1 cellular context compared by ENCODE assay signal in the genomic region with DNA sequence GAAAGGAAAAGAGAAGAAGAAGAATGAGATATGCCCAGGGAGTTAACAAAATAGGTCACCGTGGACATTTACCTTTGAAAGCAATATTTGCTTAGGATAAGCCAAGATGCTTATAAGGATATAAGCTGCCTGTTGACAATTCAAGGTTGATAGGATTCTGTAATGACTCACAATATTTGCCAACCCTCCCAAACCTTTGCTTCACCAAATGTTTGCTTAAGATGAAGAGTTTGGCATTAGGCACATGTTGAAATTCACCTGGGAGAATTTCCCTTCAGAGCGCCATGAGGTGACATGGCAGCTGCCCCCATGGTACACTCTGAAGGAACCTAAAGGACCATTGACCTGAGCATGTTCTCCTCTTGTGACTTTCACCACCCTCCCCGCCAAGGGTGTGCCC.
A peak's percentile ranks its signal among the peaks of the same experiment; 100 is the strongest.
TF ChIP-seq lines count a peak whose summit lies in the region.

No MANE protein-coding gene starts in this region.

TF ChIP-seq in HepG2, 621 proteins besides CTCF, POLR2A, EP300 and RAD21 (continues in another document):
- TF ChIP-seq ZNF34 (CRISPR knock-in tag; IDR thresholded peaks at IDR 0.05; ENCODE audit: borderline replicate concordance) (no peak), CEBPB (IDR thresholded peaks at IDR 0.05; ENCODE audit: borderline replicate concordance, low read depth, low read length) (peak; percentile 7; the same call in 1 of the 2 replicates), SMC3 (IDR thresholded peaks at IDR 0.05; ENCODE audit: low read length) (no peak), FOXA3 (CRISPR knock-in tag; IDR thresholded peaks at IDR 0.05) (peak; percentile 48; the same call in 1 of the 2 replicates), ZNF251 (CRISPR knock-in tag; IDR thresholded peaks at IDR 0.05) (no peak), ZSCAN25 (CRISPR knock-in tag; IDR thresholded peaks at IDR 0.05) (no peak), ZBTB7A (CRISPR knock-in tag; IDR thresholded peaks at IDR 0.05) (no peak), GATAD1 (CRISPR knock-in tag; IDR thresholded peaks at IDR 0.05) (no peak), KDM4B (CRISPR knock-in tag; IDR thresholded peaks at IDR 0.05) (no peak), ZNF615 (CRISPR knock-in tag; IDR thresholded peaks at IDR 0.05; ENCODE audit: borderline replicate concordance) (no peak), ZNF337 (CRISPR knock-in tag; IDR thresholded peaks at IDR 0.05; ENCODE audit: borderline replicate concordance, low read depth) (no peak), FOXA1 (IDR thresholded peaks at IDR 0.05) (0 out of 2 replicates have a peak, but pooled peaks have one; percentile 24), FOXA1 (CRISPR knock-in tag; IDR thresholded peaks at IDR 0.05) (peak; percentile 39; the same call in 1 of the 2 replicates), SP1 (IDR thresholded peaks at IDR 0.05) (no peak), SP1 (CRISPR knock-in tag; IDR thresholded peaks at IDR 0.05) (no peak), ZSCAN9 (CRISPR knock-in tag; IDR thresholded peaks at IDR 0.05; ENCODE audit: borderline replicate concordance) (no peak), ZNF160 (CRISPR knock-in tag; IDR thresholded peaks at IDR 0.05) (no peak), RNF2 (conservative IDR thresholded peaks at IDR 0.05; ENCODE audit: low read depth) (no peak), MTA3 (CRISPR knock-in tag; IDR thresholded peaks at IDR 0.05) (no peak), THAP9 (CRISPR knock-in tag; IDR thresholded peaks at IDR 0.05; ENCODE audit: borderline replicate concordance) (no peak), SNAPC2 (CRISPR knock-in tag; IDR thresholded peaks at IDR 0.05) (no peak), HOXA9 (CRISPR knock-in tag; IDR thresholded peaks at IDR 0.05; ENCODE audit: borderline replicate concordance) (no peak), KDM5B (CRISPR knock-in tag; IDR thresholded peaks at IDR 0.05; ENCODE audit: borderline replicate concordance) (no peak), SMARCC2 (IDR thresholded peaks at IDR 0.05) (no peak), FOSL1 (CRISPR knock-in tag; IDR thresholded peaks at IDR 0.05; ENCODE audit: borderline replicate concordance) (no peak), ZSCAN20 (CRISPR knock-in tag; IDR thresholded peaks at IDR 0.05; ENCODE audit: borderline replicate concordance) (no peak), ZIK1 (CRISPR knock-in tag; IDR thresholded peaks at IDR 0.05; ENCODE audit: borderline replicate concordance, low read depth) (no peak), ZNF589 (CRISPR knock-in tag; conservative IDR thresholded peaks at IDR 0.05) (no peak), GTF3A (CRISPR knock-in tag; conservative IDR thresholded peaks at IDR 0.05) (no peak), XBP1 (CRISPR knock-in tag; IDR thresholded peaks at IDR 0.05) (no peak), POGZ (CRISPR knock-in tag; IDR thresholded peaks at IDR 0.05) (no peak), ATAD3A (CRISPR knock-in tag; IDR thresholded peaks at IDR 0.05) (no peak), ZNF414 (CRISPR knock-in tag; IDR thresholded peaks at IDR 0.05) (no peak), ZNF44 (CRISPR knock-in tag; IDR thresholded peaks at IDR 0.05) (no peak), PHF21A (CRISPR knock-in tag; IDR thresholded peaks at IDR 0.05) (no peak), NR2C2 (CRISPR knock-in tag; IDR thresholded peaks at IDR 0.05; ENCODE audit: borderline replicate concordance) (no peak), FOSL2 (CRISPR knock-in tag; IDR thresholded peaks at IDR 0.05) (peak; percentile 69; the same call in 1 of the 2 replicates), ISL2 (CRISPR knock-in tag; IDR thresholded peaks at IDR 0.05) (no peak), ZNF501 (CRISPR knock-in tag; IDR thresholded peaks at IDR 0.05) (no peak), LRRFIP1 (CRISPR knock-in tag; conservative IDR thresholded peaks at IDR 0.05) (no peak), IRF2 (CRISPR knock-in tag; IDR thresholded peaks at IDR 0.05) (no peak), FOXO1 (CRISPR knock-in tag; IDR thresholded peaks at IDR 0.05) (no peak), ZNF674 (CRISPR knock-in tag; IDR thresholded peaks at IDR 0.05; ENCODE audit: low read depth) (no peak), WIZ (CRISPR knock-in tag; IDR thresholded peaks at IDR 0.05) (no peak)
- TF ChIP-seq, protein P1, sequence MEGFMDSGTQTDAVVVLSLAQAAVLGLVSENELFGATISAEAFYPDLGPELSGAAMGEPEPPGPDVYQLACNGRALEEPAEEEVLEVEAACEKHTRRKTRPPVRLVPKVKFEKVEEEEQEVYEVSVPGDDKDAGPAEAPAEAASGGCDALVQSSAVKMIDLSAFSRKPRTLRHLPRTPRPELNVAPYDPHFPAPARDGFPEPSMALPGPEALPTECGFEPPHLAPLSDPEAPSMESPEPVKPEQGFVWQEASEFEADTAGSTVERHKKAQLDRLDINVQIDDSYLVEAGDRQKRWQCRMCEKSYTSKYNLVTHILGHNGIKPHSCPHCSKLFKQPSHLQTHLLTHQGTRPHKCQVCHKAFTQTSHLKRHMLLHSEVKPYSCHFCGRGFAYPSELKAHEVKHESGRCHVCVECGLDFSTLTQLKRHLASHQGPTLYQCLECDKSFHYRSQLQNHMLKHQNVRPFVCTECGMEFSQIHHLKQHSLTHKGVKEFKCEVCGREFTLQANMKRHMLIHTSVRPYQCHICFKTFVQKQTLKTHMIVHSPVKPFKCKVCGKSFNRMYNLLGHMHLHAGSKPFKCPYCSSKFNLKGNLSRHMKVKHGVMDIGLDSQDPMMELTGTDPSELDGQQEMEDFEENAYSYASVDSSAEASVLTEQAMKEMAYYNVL (CRISPR knock-in tag; IDR thresholded peaks at IDR 0.05; ENCODE audit: borderline replicate concordance): no peak
- TF ChIP-seq, protein P2, sequence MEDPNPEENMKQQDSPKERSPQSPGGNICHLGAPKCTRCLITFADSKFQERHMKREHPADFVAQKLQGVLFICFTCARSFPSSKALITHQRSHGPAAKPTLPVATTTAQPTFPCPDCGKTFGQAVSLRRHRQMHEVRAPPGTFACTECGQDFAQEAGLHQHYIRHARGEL (CRISPR knock-in tag; IDR thresholded peaks at IDR 0.05): no peak
- TF ChIP-seq, protein P3, sequence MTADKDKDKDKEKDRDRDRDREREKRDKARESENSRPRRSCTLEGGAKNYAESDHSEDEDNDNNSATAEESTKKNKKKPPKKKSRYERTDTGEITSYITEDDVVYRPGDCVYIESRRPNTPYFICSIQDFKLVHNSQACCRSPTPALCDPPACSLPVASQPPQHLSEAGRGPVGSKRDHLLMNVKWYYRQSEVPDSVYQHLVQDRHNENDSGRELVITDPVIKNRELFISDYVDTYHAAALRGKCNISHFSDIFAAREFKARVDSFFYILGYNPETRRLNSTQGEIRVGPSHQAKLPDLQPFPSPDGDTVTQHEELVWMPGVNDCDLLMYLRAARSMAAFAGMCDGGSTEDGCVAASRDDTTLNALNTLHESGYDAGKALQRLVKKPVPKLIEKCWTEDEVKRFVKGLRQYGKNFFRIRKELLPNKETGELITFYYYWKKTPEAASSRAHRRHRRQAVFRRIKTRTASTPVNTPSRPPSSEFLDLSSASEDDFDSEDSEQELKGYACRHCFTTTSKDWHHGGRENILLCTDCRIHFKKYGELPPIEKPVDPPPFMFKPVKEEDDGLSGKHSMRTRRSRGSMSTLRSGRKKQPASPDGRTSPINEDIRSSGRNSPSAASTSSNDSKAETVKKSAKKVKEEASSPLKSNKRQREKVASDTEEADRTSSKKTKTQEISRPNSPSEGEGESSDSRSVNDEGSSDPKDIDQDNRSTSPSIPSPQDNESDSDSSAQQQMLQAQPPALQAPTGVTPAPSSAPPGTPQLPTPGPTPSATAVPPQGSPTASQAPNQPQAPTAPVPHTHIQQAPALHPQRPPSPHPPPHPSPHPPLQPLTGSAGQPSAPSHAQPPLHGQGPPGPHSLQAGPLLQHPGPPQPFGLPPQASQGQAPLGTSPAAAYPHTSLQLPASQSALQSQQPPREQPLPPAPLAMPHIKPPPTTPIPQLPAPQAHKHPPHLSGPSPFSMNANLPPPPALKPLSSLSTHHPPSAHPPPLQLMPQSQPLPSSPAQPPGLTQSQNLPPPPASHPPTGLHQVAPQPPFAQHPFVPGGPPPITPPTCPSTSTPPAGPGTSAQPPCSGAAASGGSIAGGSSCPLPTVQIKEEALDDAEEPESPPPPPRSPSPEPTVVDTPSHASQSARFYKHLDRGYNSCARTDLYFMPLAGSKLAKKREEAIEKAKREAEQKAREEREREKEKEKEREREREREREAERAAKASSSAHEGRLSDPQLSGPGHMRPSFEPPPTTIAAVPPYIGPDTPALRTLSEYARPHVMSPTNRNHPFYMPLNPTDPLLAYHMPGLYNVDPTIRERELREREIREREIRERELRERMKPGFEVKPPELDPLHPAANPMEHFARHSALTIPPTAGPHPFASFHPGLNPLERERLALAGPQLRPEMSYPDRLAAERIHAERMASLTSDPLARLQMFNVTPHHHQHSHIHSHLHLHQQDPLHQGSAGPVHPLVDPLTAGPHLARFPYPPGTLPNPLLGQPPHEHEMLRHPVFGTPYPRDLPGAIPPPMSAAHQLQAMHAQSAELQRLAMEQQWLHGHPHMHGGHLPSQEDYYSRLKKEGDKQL (CRISPR knock-in tag; IDR thresholded peaks at IDR 0.05; ENCODE audit: low read depth): peak; percentile 38; the same call in 1 of the 2 replicates
- TF ChIP-seq, protein P4, sequence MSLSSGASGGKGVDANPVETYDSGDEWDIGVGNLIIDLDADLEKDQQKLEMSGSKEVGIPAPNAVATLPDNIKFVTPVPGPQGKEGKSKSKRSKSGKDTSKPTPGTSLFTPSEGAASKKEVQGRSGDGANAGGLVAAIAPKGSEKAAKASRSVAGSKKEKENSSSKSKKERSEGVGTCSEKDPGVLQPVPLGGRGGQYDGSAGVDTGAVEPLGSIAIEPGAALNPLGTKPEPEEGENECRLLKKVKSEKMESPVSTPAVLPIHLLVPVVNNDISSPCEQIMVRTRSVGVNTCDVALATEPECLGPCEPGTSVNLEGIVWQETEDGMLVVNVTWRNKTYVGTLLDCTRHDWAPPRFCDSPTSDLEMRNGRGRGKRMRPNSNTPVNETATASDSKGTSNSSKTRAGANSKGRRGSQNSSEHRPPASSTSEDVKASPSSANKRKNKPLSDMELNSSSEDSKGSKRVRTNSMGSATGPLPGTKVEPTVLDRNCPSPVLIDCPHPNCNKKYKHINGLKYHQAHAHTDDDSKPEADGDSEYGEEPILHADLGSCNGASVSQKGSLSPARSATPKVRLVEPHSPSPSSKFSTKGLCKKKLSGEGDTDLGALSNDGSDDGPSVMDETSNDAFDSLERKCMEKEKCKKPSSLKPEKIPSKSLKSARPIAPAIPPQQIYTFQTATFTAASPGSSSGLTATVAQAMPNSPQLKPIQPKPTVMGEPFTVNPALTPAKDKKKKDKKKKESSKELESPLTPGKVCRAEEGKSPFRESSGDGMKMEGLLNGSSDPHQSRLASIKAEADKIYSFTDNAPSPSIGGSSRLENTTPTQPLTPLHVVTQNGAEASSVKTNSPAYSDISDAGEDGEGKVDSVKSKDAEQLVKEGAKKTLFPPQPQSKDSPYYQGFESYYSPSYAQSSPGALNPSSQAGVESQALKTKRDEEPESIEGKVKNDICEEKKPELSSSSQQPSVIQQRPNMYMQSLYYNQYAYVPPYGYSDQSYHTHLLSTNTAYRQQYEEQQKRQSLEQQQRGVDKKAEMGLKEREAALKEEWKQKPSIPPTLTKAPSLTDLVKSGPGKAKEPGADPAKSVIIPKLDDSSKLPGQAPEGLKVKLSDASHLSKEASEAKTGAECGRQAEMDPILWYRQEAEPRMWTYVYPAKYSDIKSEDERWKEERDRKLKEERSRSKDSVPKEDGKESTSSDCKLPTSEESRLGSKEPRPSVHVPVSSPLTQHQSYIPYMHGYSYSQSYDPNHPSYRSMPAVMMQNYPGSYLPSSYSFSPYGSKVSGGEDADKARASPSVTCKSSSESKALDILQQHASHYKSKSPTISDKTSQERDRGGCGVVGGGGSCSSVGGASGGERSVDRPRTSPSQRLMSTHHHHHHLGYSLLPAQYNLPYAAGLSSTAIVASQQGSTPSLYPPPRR (CRISPR knock-in tag; IDR thresholded peaks at IDR 0.05; ENCODE audit: borderline replicate concordance): 0 out of 2 replicates have a peak, but pooled peaks have one; percentile 28
